In the genomic region with DNA sequence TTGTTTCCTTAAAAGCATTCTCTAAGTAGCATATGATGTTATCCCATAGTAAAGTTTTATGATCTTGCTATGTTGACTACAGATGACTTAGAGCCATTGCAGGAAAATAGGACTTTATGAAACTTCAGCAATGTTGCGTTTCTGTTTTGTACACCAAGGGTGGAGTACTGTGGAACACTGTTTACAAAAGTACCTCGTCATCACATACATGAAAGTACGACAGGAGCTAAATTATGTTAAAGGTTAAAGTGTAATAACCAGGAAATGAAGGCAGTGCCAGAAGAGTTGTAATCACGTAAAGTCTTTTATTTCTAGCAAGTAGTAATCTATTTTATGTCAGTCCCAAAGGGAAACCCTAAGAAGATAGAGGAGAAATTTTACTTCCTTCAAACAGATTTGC, we compare ENCODE assay signal across 22 cellular contexts.
"Had no signal": no experiment of that assay in that cellular context is flagged by ENCODE, and none has a peak within 500 bp of the region (broad histone marks: within the 10 kb centered on the region; RNA-seq: fewer than 3 reads in every experiment).

No MANE protein-coding gene starts in this region.

- H3K27ac Mint-ChIP-seq: activated CD4-positive, alpha-beta memory T cell treated with anti-CD3 and anti-CD28 coated beads for 36 hours; activated CD4-positive, alpha-beta T cell treated with anti-CD3 and anti-CD28 coated beads for 36 hours; activated naive CD8-positive, alpha-beta T cell; activated T-helper 1 cell treated with anti-CD3 and anti-CD28 coated beads, Interleukin-12 subunit alpha, Interleukin-12 subunit beta, Interleukin-2, Interleukin-4 antibody, amounts not matched to agents 30 ng/mL and 10 ng/mL and 1 ng/mL, durations not matched to agents 14 hours and 24 hours and 36 hours; dendritic cell treated with granulocyte-macrophage colony-stimulating factor and Interleukin-4, amounts not matched to agents 40 ng/mL and 50 ng/mL, for 4 days; natural killer cell treated with Interleukin-12 subunit alpha and Interleukin-12 subunit beta and Interleukin-15 and Interleukin-18, amount 100 ng/mL, for 72 hours; T-helper 2 cell treated with Interferon-gamma antibody and Interleukin-4, amounts not matched to agents 5 μg/mL and 100 μg/mL, for 36 hours had no signal

- H3K27me3 ChIP-seq: gastrocnemius medialis, neutrophil, upper lobe of left lung had no signal

- H2AFZ ChIP-seq: parathyroid adenoma had no signal

- FAIRE-seq: bronchial epithelial cell, kidney, TTC549 had no signal

- H3K9me3 Mint-ChIP-seq: activated T-helper 1 cell treated with anti-CD3 and anti-CD28 coated beads, Interleukin-12 subunit alpha, Interleukin-12 subunit beta, Interleukin-2, Interleukin-4 antibody, amounts not matched to agents 30 ng/mL and 10 ng/mL and 1 ng/mL, durations not matched to agents 14 hours and 24 hours and 36 hours; natural killer cell treated with Interleukin-12 subunit alpha and Interleukin-12 subunit beta and Interleukin-15 and Interleukin-18, amount 100 ng/mL, for 72 hours had no signal

- H3K4me3 ChIP-seq: gastrocnemius medialis, left ventricle myocardium inferior, upper lobe of left lung had no signal

- H3K27ac ChIP-seq: gastrocnemius medialis, left ventricle myocardium inferior, neutrophil, parathyroid adenoma, upper lobe of left lung had no signal

- H3K4me1 Mint-ChIP-seq: activated CD4-positive, alpha-beta T cell treated with anti-CD3 and anti-CD28 coated beads for 36 hours had no signal

- H3K4me1 ChIP-seq: gastrocnemius medialis, left ventricle myocardium inferior, parathyroid adenoma, upper lobe of left lung had no signal

- H3K27me3 Mint-ChIP-seq: activated CD4-positive, alpha-beta memory T cell treated with anti-CD3 and anti-CD28 coated beads for 36 hours; activated CD4-positive, alpha-beta T cell treated with anti-CD3 and anti-CD28 coated beads for 36 hours; activated naive CD8-positive, alpha-beta T cell; dendritic cell treated with granulocyte-macrophage colony-stimulating factor and Interleukin-4, amounts not matched to agents 40 ng/mL and 50 ng/mL, for 4 days; natural killer cell treated with Interleukin-12 subunit alpha and Interleukin-12 subunit beta and Interleukin-15 and Interleukin-18, amount 100 ng/mL, for 72 hours had no signal

- H3K9ac ChIP-seq: parathyroid adenoma had no signal

- H3K4me3 Mint-ChIP-seq: activated CD4-positive, alpha-beta memory T cell treated with anti-CD3 and anti-CD28 coated beads for 36 hours; activated CD4-positive, alpha-beta T cell treated with anti-CD3 and anti-CD28 coated beads for 36 hours; activated naive CD8-positive, alpha-beta T cell; activated T-helper 1 cell treated with anti-CD3 and anti-CD28 coated beads, Interleukin-12 subunit alpha, Interleukin-12 subunit beta, Interleukin-2, Interleukin-4 antibody, amounts not matched to agents 30 ng/mL and 10 ng/mL and 1 ng/mL, durations not matched to agents 14 hours and 24 hours and 36 hours; dendritic cell treated with granulocyte-macrophage colony-stimulating factor and Interleukin-4, amounts not matched to agents 40 ng/mL and 50 ng/mL, for 4 days; natural killer cell treated with Interleukin-12 subunit alpha and Interleukin-12 subunit beta and Interleukin-15 and Interleukin-18, amount 100 ng/mL, for 72 hours; T-helper 2 cell treated with Interferon-gamma antibody and Interleukin-4, amounts not matched to agents 5 μg/mL and 100 μg/mL, for 36 hours had no signal

- H3K79me2 ChIP-seq: parathyroid adenoma had no signal

- H3K36me3 ChIP-seq: gastrocnemius medialis had no signal

- ATAC-seq: activated CD4-positive, alpha-beta T cell treated with anti-CD3 and anti-CD28 coated beads for 36 hours; gastrocnemius medialis; natural killer cell treated with Interleukin-12 subunit alpha and Interleukin-12 subunit beta and Interleukin-15 and Interleukin-18, amount 100 ng/mL, for 72 hours had no signal

- DNase-seq: activated CD4-positive, alpha-beta memory T cell treated with anti-CD3 and anti-CD28 coated beads for 36 hours; activated CD4-positive, alpha-beta T cell treated with anti-CD3 and anti-CD28 coated beads for 36 hours; activated gamma-delta T cell treated with Interleukin-2 at 50 U/mL for 16 hours; activated T-cell treated with anti-CD3 and anti-CD28 coated beads for 4 hours; cerebellar nuclear complex; gastrocnemius medialis; head of caudate nucleus; kidney; left ventricle myocardium inferior; stimulated activated CD4-positive, alpha-beta T cell treated with anti-CD3 and anti-CD28 coated beads, Interleukin-12 subunit alpha, Interleukin-12 subunit beta, amount 100 ng/mL, for 4 hours; stimulated activated CD4-positive, alpha-beta T cell treated with anti-CD3 and anti-CD28 coated beads, Interleukin-2, amount 100 ng/mL, for 24 hours; stimulated activated naive CD4-positive, alpha-beta T cell treated with Interleukin-2 at 50 U/mL for 16 hours; upper lobe of left lung had no signal

- H3K9me3 ChIP-seq: gastrocnemius medialis, left ventricle myocardium inferior, neutrophil, upper lobe of left lung had no signal
